ENCODE assay signal across 8 cellular contexts in genomic region chr13:52968074-52968700, GRCh38.
DNase-seq lines count a peak whose midpoint lies in the region; ATAC-seq and TF ChIP-seq lines count a peak whose summit lies in the region.

No MANE protein-coding gene starts in this region.

- H4K20me1 ChIP-seq in smooth muscle cell (ENCODE audit: low read depth): no peaks in the 10 kb centered on the region

- H3K4me1 ChIP-seq in smooth muscle cell (ENCODE audit: low read depth): no peaks in the 10 kb centered on the region

- H3K79me2 ChIP-seq in smooth muscle cell (ENCODE audit: low read depth): no peaks in the 10 kb centered on the region

- no peaks in the 10 kb centered on the region for H3K9me3 ChIP-seq in smooth muscle cell (replicated peaks; ENCODE audit: low read depth)

- H3K4me2 ChIP-seq in smooth muscle cell: no peak overlapping the region

- peak; percentile 59 for DNase-seq in activated gamma-delta T cell treated with Interleukin-2 at 50 U/mL for 16 hours
- no peak for DNase-seq in activated gamma-delta T cell (lab: John Stamatoyannopoulos, UW)
- peak; percentile 91 for DNase-seq in NCI-H146 (lab: John Stamatoyannopoulos, UW)
- peak; percentile 30 for DNase-seq in T follicular helper cell (ENCODE audit: low read depth)
- DNase-seq in anterior cingulate cortex (lab: John Stamatoyannopoulos, UW): peak in 50 of 58 donors; percentile 6 to 76 (median 40)
- peak; percentile 50 to 55 for DNase-seq in hippocampal formation (lab: John Stamatoyannopoulos, UW)
- peak; percentile 3 for DNase-seq in smooth muscle cell (lab: John Stamatoyannopoulos, UW; ENCODE audit: unreplicated experiment)

- no peaks in the 10 kb centered on the region for H3K27me3 ChIP-seq in smooth muscle cell (ENCODE audit: low read depth)

- WGBS in smooth muscle cell (ENCODE audit: low lambda C conversion rate): 30% methylated on average over 13 of the region's 13 CpGs

- peak; percentile 100 for ATAC-seq in HG02885 (IDR thresholded peaks at IDR 0.05; ENCODE audit: poor library complexity, unreplicated experiment)

- no peak overlapping the region for H3K9ac ChIP-seq in smooth muscle cell (ENCODE audit: low read depth)

- no peaks in the 10 kb centered on the region for H3K36me3 ChIP-seq in smooth muscle cell (ENCODE audit: low read depth)

- H3K4me3 ChIP-seq in smooth muscle cell: no peak overlapping the region

- no peak overlapping the region for H2AFZ ChIP-seq in smooth muscle cell (ENCODE audit: low read depth)

- no peak overlapping the region for H3K27ac ChIP-seq in smooth muscle cell (ENCODE audit: low read depth)

- H3F3A ChIP-seq in smooth muscle cell (ENCODE audit: low read depth): no peaks in the 10 kb centered on the region

- TF ChIP-seq CTCF in smooth muscle cell (IDR thresholded peaks at IDR 0.05; ENCODE audit: borderline replicate concordance, insufficient read depth, poor library complexity, severe bottlenecking): peak; percentile 95
